1 cellular context compared by ENCODE assay signal in the genomic region with DNA sequence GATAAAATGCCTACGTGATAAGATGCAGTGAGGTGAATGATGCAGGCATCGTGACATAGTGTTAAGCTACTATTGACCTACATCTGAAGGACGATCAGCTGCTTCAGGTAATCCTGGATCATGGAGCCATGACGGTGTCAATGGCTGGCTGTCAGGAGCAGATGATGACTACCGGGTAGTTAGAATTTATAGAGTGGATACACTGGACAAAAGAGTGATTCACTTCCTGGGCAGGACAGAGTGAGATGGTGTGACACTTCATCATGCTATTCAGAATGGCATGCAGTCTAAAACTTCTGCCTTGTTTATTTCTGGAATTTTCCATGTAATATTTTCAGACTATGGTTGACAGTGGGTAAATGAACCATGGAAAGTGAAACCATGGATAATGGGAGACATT.
TF ChIP-seq lines count a peak whose summit lies in the region.

No MANE protein-coding gene starts in this region.

TF ChIP-seq in HCT116, 20 proteins besides CTCF, POLR2A, EP300 and RAD21 (continued from another document):
- TF ChIP-seq, protein P1, sequence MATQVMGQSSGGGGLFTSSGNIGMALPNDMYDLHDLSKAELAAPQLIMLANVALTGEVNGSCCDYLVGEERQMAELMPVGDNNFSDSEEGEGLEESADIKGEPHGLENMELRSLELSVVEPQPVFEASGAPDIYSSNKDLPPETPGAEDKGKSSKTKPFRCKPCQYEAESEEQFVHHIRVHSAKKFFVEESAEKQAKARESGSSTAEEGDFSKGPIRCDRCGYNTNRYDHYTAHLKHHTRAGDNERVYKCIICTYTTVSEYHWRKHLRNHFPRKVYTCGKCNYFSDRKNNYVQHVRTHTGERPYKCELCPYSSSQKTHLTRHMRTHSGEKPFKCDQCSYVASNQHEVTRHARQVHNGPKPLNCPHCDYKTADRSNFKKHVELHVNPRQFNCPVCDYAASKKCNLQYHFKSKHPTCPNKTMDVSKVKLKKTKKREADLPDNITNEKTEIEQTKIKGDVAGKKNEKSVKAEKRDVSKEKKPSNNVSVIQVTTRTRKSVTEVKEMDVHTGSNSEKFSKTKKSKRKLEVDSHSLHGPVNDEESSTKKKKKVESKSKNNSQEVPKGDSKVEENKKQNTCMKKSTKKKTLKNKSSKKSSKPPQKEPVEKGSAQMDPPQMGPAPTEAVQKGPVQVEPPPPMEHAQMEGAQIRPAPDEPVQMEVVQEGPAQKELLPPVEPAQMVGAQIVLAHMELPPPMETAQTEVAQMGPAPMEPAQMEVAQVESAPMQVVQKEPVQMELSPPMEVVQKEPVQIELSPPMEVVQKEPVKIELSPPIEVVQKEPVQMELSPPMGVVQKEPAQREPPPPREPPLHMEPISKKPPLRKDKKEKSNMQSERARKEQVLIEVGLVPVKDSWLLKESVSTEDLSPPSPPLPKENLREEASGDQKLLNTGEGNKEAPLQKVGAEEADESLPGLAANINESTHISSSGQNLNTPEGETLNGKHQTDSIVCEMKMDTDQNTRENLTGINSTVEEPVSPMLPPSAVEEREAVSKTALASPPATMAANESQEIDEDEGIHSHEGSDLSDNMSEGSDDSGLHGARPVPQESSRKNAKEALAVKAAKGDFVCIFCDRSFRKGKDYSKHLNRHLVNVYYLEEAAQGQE (IDR thresholded peaks at IDR 0.05; ENCODE audit: low read depth) = no peak
- no peak for TF ChIP-seq EGR1 (IDR thresholded peaks at IDR 0.05; ENCODE audit: low read depth)
- peak; percentile 78 for TF ChIP-seq FOSL1 (IDR thresholded peaks at IDR 0.05; ENCODE audit: low read depth)
- TF ChIP-seq, protein P2, sequence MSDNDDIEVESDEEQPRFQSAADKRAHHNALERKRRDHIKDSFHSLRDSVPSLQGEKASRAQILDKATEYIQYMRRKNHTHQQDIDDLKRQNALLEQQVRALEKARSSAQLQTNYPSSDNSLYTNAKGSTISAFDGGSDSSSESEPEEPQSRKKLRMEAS (IDR thresholded peaks at IDR 0.05) = peak; percentile 34; the same call in 1 of the 2 replicates
- TF ChIP-seq SP1 (IDR thresholded peaks at IDR 0.05; ENCODE audit: low read depth) = peak; percentile 55; the same call in 1 of the 2 replicates
